In genomic region chr6:5996701-5997419, GRCh38 we compare ENCODE assay signal across 8 cellular contexts. TPM values are rescaled to one million over a fixed set of nuclear protein-coding genes. Genes with fewer than 3 reads are reported as not detected.
DNase-seq lines count a peak whose midpoint lies in the region; ATAC-seq and TF ChIP-seq lines count a peak whose summit lies in the region.

No MANE protein-coding gene starts in this region.

- H3K27ac ChIP-seq in H9 (ENCODE audit: insufficient read length, low read depth, low read length) (no peak overlapping the region), osteoblast (ENCODE audit: low read depth, low read length) (peak overlapping the region; percentile 61)

- H3K4me3 Mint-ChIP-seq in H9: peak overlapping the region; percentile 62 to 85
- H3K4me3 Mint-ChIP-seq in T-helper 17 cell: peak overlapping the region; percentile 90

- H3K27ac Mint-ChIP-seq in H9: peak overlapping the region in 1 of 3 experiments; percentile 11; a peak in 1 of 7 replicates
- H3K27ac Mint-ChIP-seq in T-helper 17 cell: no peak overlapping the region

- ATAC-seq in T-helper 17 cell: peak; percentile 51
- no peak for ATAC-seq in HG02852 (IDR thresholded peaks at IDR 0.05; ENCODE audit: unreplicated experiment)
- no peak for ATAC-seq in GM21619 (IDR thresholded peaks at IDR 0.05; ENCODE audit: unreplicated experiment)
- ATAC-seq in GM18870 (IDR thresholded peaks at IDR 0.05; ENCODE audit: unreplicated experiment): no peak

- no peak overlapping the region for H2AFZ ChIP-seq in H9 (ENCODE audit: low read length)
- peak overlapping the region; percentile 88 for H2AFZ ChIP-seq in osteoblast (ENCODE audit: low read length)

- DNase-seq in AG20443 (ENCODE audit: low spot score) (peak; percentile 74), H9 (peak; percentile 37), T-helper 17 cell (no peak), fibroblast of peridontal ligament (ENCODE audit: extremely low read depth) (peak; percentile 32), osteoblast (ENCODE audit: insufficient read length, low spot score, missing footprints) (peak; percentile 92)

- peak overlapping the region; percentile 71 for H3K4me2 ChIP-seq in H9 (ENCODE audit: insufficient read depth, insufficient read length, low read length)
- peak overlapping the region; percentile 80 for H3K4me2 ChIP-seq in osteoblast (ENCODE audit: insufficient read depth, low read length)

- no peaks in the 10 kb centered on the region for H4K20me1 ChIP-seq in H9 (ENCODE audit: control insufficient read depth, insufficient read depth, insufficient read length)
- H4K20me1 ChIP-seq in osteoblast (ENCODE audit: insufficient read depth, low read length): no peaks in the 10 kb centered on the region

- H3K79me1 ChIP-seq in H9 (ENCODE audit: insufficient read depth, low read depth, low read length, poor library complexity, severe bottlenecking): no peaks in the 10 kb centered on the region

- no peaks in the 10 kb centered on the region; a peak in 1 of 7 replicates for H3K36me3 Mint-ChIP-seq in H9 (ENCODE audit: insufficient read depth in 1 of 3, low read depth in 3 of 3)
- H3K36me3 Mint-ChIP-seq in T-helper 17 cell (ENCODE audit: low read depth): peaks cover 12% of the 10 kb centered on the region

- no peak overlapping the region for H4K5ac ChIP-seq in H9 (ENCODE audit: insufficient read length, low read depth, low read length)

- H2AK5ac ChIP-seq in H9 (ENCODE audit: insufficient read length, low read length): no peak overlapping the region

- no peak overlapping the region for H2BK20ac ChIP-seq in H9 (ENCODE audit: low read depth, low read length, poor library complexity, severe bottlenecking)

- H3K23me2 ChIP-seq in H9 (ENCODE audit: insufficient read length, low read depth, low read length, poor library complexity, severe bottlenecking): peaks cover 23% of the 10 kb centered on the region

- H3K4me1 Mint-ChIP-seq in H9 (peaks cover 52 to 78% of the 10 kb centered on the region in 2 experiments), T-helper 17 cell (peaks cover 43% of the 10 kb centered on the region)

- peaks cover 4% of the 10 kb centered on the region; the same call in 1 of the 2 replicates for H3K4me1 ChIP-seq in H9 (ENCODE audit: insufficient read depth, low read length)
- H3K4me1 ChIP-seq in osteoblast (ENCODE audit: insufficient read depth, low read length): peaks cover 11% of the 10 kb centered on the region

- no peaks in the 10 kb centered on the region for H3K36me3 ChIP-seq in osteoblast (ENCODE audit: insufficient read depth, low read length)

- no peak overlapping the region for H3K18ac ChIP-seq in H9 (ENCODE audit: insufficient read length, low read depth, low read length)

- H3K56ac ChIP-seq in H9 (ENCODE audit: insufficient read length, low read depth, low read length): no peak overlapping the region

- peak overlapping the region; percentile 75 for H3K4me3 ChIP-seq in osteoblast (ENCODE audit: insufficient read depth, low read length)

- no peak overlapping the region for H2BK15ac ChIP-seq in H9 (ENCODE audit: low read depth, low read length)

- no peak overlapping the region for H2BK5ac ChIP-seq in H9 (ENCODE audit: insufficient read length, low read length)

- no peaks in the 10 kb centered on the region for H3K9me3 ChIP-seq in H9 (ENCODE audit: control insufficient read depth, low read depth, low read length)
- H3K9me3 ChIP-seq in T-helper 17 cell (ENCODE audit: control insufficient read depth, low read length, poor library complexity, severe bottlenecking): peaks cover 8% of the 10 kb centered on the region
- H3K9me3 ChIP-seq in osteoblast (ENCODE audit: low read depth, low read length): no peaks in the 10 kb centered on the region

- H3K27me3 Mint-ChIP-seq in H9 (ENCODE audit: low read depth) (peaks cover 100% of the 10 kb centered on the region), T-helper 17 cell (peaks cover 93% of the 10 kb centered on the region)

- no peak overlapping the region for H3K9ac ChIP-seq in H9 (ENCODE audit: extremely low read depth, insufficient read length, low read length)

- H2BK12ac ChIP-seq in H9 (ENCODE audit: insufficient read length, low read depth, low read length): no peak overlapping the region

- no peak overlapping the region for H3T11ph ChIP-seq in H9 (ENCODE audit: low read length)

- H3K27me3 ChIP-seq in H9 (ENCODE audit: insufficient read depth, low read length): peaks cover 94% of the 10 kb centered on the region
- H3K27me3 ChIP-seq in osteoblast (ENCODE audit: insufficient read depth, low read length): peaks cover 22% of the 10 kb centered on the region

- no peak overlapping the region for H3K14ac ChIP-seq in H9 (ENCODE audit: insufficient read depth, low read length)

- no peak overlapping the region for H4K8ac ChIP-seq in H9 (replicated peaks; ENCODE audit: insufficient read length, low read depth, low read length)

- H3K4ac ChIP-seq in H9 (ENCODE audit: low read depth, low read length): no peak overlapping the region

- H3K79me2 ChIP-seq in H9 (ENCODE audit: insufficient read depth, low read length): no peaks in the 10 kb centered on the region
- H3K79me2 ChIP-seq in osteoblast (ENCODE audit: insufficient read depth, low read length): no peaks in the 10 kb centered on the region

- H3K23ac ChIP-seq in H9 (ENCODE audit: insufficient read length, low read depth, low read length): no peak overlapping the region

- no peak overlapping the region for H4K91ac ChIP-seq in H9 (ENCODE audit: insufficient read length, low read depth, low read length)

- no CpG with 5 or more reads among the region's 48 CpGs for WGBS in H9 (ENCODE audit: extremely low coverage, insufficient read length, low lambda C conversion rate)

- TF ChIP-seq CTCF in H9 (conservative IDR thresholded peaks at IDR 0.05): no peak
- no peak for TF ChIP-seq CTCF in osteoblast (IDR thresholded peaks at IDR 0.05; ENCODE audit: extremely low read depth, low read depth, low read length)

- H3K9me3 Mint-ChIP-seq in H9: peaks cover 2 to 7% of the 10 kb centered on the region in 2 experiments; a peak in 4 of 5 replicates

- H2BK120ac ChIP-seq in H9 (ENCODE audit: low read depth, low read length, poor library complexity, severe bottlenecking): no peak overlapping the region

RNA-seq across cellular contexts. Expression of gene NRN1, which starts 9.9 kb away (rescaled TPM):
- not detected in 2 replicates for total RNA-seq in H9 (2021)
- under 1 TPM in 1 of 2 donors, not detected in 1; 0.31 TPM for total RNA-seq in T-helper 17 cell
- total RNA-seq in osteoblast: 29.5 and 56.1 TPM in 2 replicates

Comparison
In these comparisons a context has a peak if more than half of its experiments do, and no peak if none do; other contexts are left out.
1. DNase-seq: peak in AG20443 (single experiment), H9 (single experiment), fibroblast of peridontal ligament (single experiment) and osteoblast (single experiment); none in T-helper 17 cell (0 of 3).
2. RNA of gene NRN1, which starts 9.9 kb away (total RNA-seq): 29.5 to 56.1 TPM in osteoblast; 0.31 TPM in T-helper 17 cell and not detected in H9; every median in the first group is over 10 times any median in the second.